9 cellular contexts compared by ENCODE assay signal in genomic region chr17:74737299-74738050, GRCh38. TPM values are rescaled to one million over a fixed set of nuclear protein-coding genes. Genes with fewer than 3 reads are reported as not detected.
A peak's percentile ranks its signal among the peaks of the same experiment; 100 is the strongest.
DNase-seq lines count a peak whose midpoint lies in the region; ATAC-seq and TF ChIP-seq lines count a peak whose summit lies in the region.
"Had no signal": no experiment of that assay in that cellular context is flagged by ENCODE, and none has a peak within 500 bp of the region (broad histone marks: within the 10 kb centered on the region; RNA-seq: fewer than 3 reads in every experiment).

No MANE protein-coding gene starts in this region.

- H3K9me3 ChIP-seq in heart left ventricle = no peaks in the 10 kb centered on the region

- peak; percentile 23 to 29 for ATAC-seq in activated T-cell treated with anti-CD3 and anti-CD28 coated beads, Interleukin-2, amount 50 U/mL, for 4 hours
- ATAC-seq in heart left ventricle (peak in 2 of 4 donors; percentile 8 to 21), sciatic nerve (peak; percentile 22), GM19395 (IDR thresholded peaks at IDR 0.05; ENCODE audit: unreplicated experiment) (no peak)

- TF ChIP-seq CTCF in GM10248 (IDR thresholded peaks at IDR 0.05; ENCODE audit: control extremely low read depth, extremely low read depth, low read depth, missing control alignments) (peak; percentile 65), heart left ventricle (IDR thresholded peaks at IDR 0.05) (peak in 9 of 12 donors; percentile 8 to 33 (median 24))

- H3K4me1 Mint-ChIP-seq in activated T-cell treated with anti-CD3 and anti-CD28 coated beads, Interleukin-2, amount 50 U/mL, for 4 hours (ENCODE audit: low read depth) = peaks cover 55% of the 10 kb centered on the region

- WGBS in heart left ventricle, 4 donors = 5 to 26% (median 12%) methylated on average over 14 to 38 of the region's 38 CpGs

- H3K27me3 ChIP-seq in heart left ventricle = peaks cover 18 to 55% (median 35%) of the 10 kb centered on the region in 9 donors

- intact Hi-C loops in heart left ventricle (cut with DNase I) = loop anchor here in 9 of 10 donors (2.0 to 5.0 kb wide), 3 partner anchors 35 to 81 kb away; no protein-coding TSS in a partner anchor
- intact Hi-C loops in sciatic nerve (cut with DNase I) = no loop called here

- no peaks in the 10 kb centered on the region for H3K27me3 Mint-ChIP-seq in activated T-cell treated with anti-CD3 and anti-CD28 coated beads, Interleukin-2, amount 50 U/mL, for 4 hours (ENCODE audit: low read depth)

- H3K4me1 ChIP-seq in heart left ventricle = peaks cover 0 to 64% (median 23%) of the 10 kb centered on the region in 12 donors

- H3K27ac ChIP-seq in heart left ventricle = peak overlapping the region in 7 of 12 donors; percentile 6 to 87 (median 47)

- no peaks in the 10 kb centered on the region for H3K36me3 Mint-ChIP-seq in activated T-cell treated with anti-CD3 and anti-CD28 coated beads, Interleukin-2, amount 50 U/mL, for 4 hours (ENCODE audit: insufficient read depth)

- DNase-seq in GM10248 (ENCODE audit: extremely low spot score) (peak; percentile 66), NCI-H1105 treated with DMSO at 0.1 percent for 48 hours (lab: John Stamatoyannopoulos, UW) (peak; percentile 7), heart left ventricle (peak in 1 of 5 donors; percentile 40), sciatic nerve (ENCODE audit: low spot score) (no peak), NCI-H1048 (lab: John Stamatoyannopoulos, UW) (no peak), NCI-H526 treated with DMSO at 0.1 percent for 48 hours (lab: John Stamatoyannopoulos, UW) (no peak)
- DNase-seq in activated T-cell treated with anti-CD3 and anti-CD28 coated beads, Interleukin-2, amount 50 U/mL, for 4 hours = no peak

- POLR2A ChIA-PET in GM10248 (lab: Yijun Ruan, JAX) = interaction anchor here (0.7 to 1.6 kb wide), 3 partner anchors 12 to 80 kb away, joined by 3 to 9 read pairs (median 3); no protein-coding TSS in a partner anchor

- peak overlapping the region; percentile 84 for H3K4me3 Mint-ChIP-seq in activated T-cell treated with anti-CD3 and anti-CD28 coated beads, Interleukin-2, amount 50 U/mL, for 4 hours

- H3K9me3 Mint-ChIP-seq in activated T-cell treated with anti-CD3 and anti-CD28 coated beads, Interleukin-2, amount 50 U/mL, for 4 hours = no peaks in the 10 kb centered on the region

- TF ChIP-seq POLR2A in heart left ventricle (IDR thresholded peaks at IDR 0.05) = no peak

- CTCF ChIA-PET in GM10248 (lab: Yijun Ruan, JAX) = interaction anchor here (0.6 to 5.4 kb wide), 42 partner anchors 8 to 374 kb away, joined by 3 to 226 read pairs (median 6); partner anchors contain the start of genes CD300H, GPR142, NAT9 and NHERF1

- peak overlapping the region in 11 of 12 donors; percentile 20 to 59 (median 45) for H3K4me3 ChIP-seq in heart left ventricle

- H3K36me3 ChIP-seq in heart left ventricle = no peaks in the 10 kb centered on the region

RNA-seq across cellular contexts. Expression of gene RAB37, which starts 0.4 kb away (rescaled TPM):
- under 1 TPM; 0.29 to 0.98 (median 0.33) TPM for total RNA-seq in activated T-cell treated with anti-CD3 and anti-CD28 coated beads, Interleukin-2, amount 50 U/mL, for 4 hours
- total RNA-seq in heart left ventricle (1 to 10 TPM in 8 of 9 donors, under 1 TPM in 1; 0.76 to 3.6 (median 1.7) TPM), sciatic nerve (3.6 TPM)
- polyA plus RNA-seq in heart left ventricle = 1 to 10 TPM in 1 of 2 donors, under 1 TPM in 1; 0.83 to 2.0 TPM

RNA-seq across cellular contexts. Expression of gene NHERF1, which starts 11.0 kb away (rescaled TPM):
- total RNA-seq in activated T-cell treated with anti-CD3 and anti-CD28 coated beads, Interleukin-2, amount 50 U/mL, for 4 hours = 100 to 1,000 TPM; 124 to 138 (median 137) TPM
- 10 to 100 TPM; 11.6 to 42.2 (median 19.2) TPM for total RNA-seq in heart left ventricle
- polyA plus RNA-seq in heart left ventricle = 10 to 100 TPM in 1 of 2 donors, 1 to 10 TPM in 1; 7.5 to 37.7 TPM
- total RNA-seq in sciatic nerve = 39.0 TPM

RNA-seq across cellular contexts. Expression of gene CD300LF, which starts 24.8 kb away (rescaled TPM):
- total RNA-seq in activated T-cell treated with anti-CD3 and anti-CD28 coated beads, Interleukin-2, amount 50 U/mL, for 4 hours = not detected
- total RNA-seq in heart left ventricle (1 to 10 TPM in 2 of 9 donors, under 1 TPM in 5, not detected in 2; 0.20 to 7.0 (median 0.42) TPM), sciatic nerve (2.5 TPM)
- under 1 TPM; 0.15 to 0.61 TPM for polyA plus RNA-seq in heart left ventricle
- total RNA-seq: activated CD8-positive, alpha-beta memory T cell treated with anti-CD3 and anti-CD28 coated beads for 36 hours had no signal

RNA-seq across cellular contexts. Expression of gene NAT9, which starts 38.7 kb away (rescaled TPM):
- 10 to 100 TPM; 63.1 to 68.7 (median 65.9) TPM for total RNA-seq in activated T-cell treated with anti-CD3 and anti-CD28 coated beads, Interleukin-2, amount 50 U/mL, for 4 hours
- total RNA-seq in heart left ventricle (10 to 100 TPM in 7 of 9 donors, 1 to 10 TPM in 2; 7.9 to 22.9 (median 17.1) TPM), sciatic nerve (50.3 TPM)
- 10 to 100 TPM; 18.2 to 36.6 TPM for polyA plus RNA-seq in heart left ventricle

Comparison
In these comparisons a context has a peak if more than half of its experiments do, and no peak if none do; other contexts are left out.
1. DNase-seq: peak in GM10248 (single experiment) and NCI-H1105 treated with DMSO at 0.1 percent for 48 hours (single experiment); none in activated T-cell treated with anti-CD3 and anti-CD28 coated beads, Interleukin-2, amount 50 U/mL, for 4 hours (single experiment), sciatic nerve (single experiment), NCI-H1048 (single experiment) and NCI-H526 treated with DMSO at 0.1 percent for 48 hours (single experiment).